8 cellular contexts compared by ENCODE assay signal in the genomic region with DNA sequence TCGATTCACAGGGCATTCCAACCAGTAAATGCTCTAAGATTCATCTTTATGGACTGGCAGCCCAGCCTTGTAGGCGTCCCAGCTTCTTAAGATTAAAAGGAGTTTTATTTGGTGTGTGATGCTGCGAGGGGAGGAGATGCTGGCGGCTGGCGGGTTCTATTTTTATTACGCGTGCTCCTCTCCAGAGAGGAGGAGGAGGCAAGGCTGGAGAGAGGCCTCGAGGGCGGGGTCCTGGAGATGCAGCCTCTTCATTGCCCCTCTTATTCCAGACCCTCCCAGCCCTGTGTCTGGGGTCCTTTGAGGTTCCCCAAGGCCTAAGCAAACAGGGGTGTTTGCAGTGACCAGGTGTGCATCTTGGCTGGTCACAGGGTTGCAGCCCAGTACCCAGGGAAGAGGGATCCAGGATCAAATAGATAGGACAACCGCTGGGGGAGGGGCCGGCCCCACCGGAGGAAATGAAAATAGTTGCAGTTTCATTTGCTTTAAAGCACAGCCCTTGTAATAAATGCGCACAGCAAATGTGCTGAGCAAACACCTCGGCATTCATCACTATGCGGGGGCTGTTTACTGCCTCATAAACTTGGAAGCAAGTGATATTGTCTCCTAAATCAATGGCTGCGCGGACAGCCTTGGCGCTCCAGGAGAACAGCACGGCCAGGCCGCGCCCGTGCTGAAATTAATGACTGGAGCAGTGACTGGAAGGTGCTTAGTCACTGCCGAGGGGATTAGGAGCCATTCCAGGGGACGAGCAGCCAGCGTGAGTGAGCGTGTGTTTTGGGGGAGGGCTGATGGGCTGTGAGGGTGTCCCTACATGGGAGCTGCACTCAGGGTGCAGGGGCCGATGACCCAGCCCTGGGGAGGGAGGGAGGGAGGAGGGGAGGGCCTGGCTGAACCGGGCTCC.
DNase-seq lines count a peak whose midpoint lies in the region; ATAC-seq lines count a peak whose summit lies in the region.

No MANE protein-coding gene starts in this region.

- intact Hi-C loops in posterior vena cava (cut with DNase I), result no loop called here

- ATAC-seq in esophagus mucosa, result peak; percentile 71
- ATAC-seq in GM18511 (IDR thresholded peaks at IDR 0.05; ENCODE audit: unreplicated experiment), result no peak
- ATAC-seq in HG03045 (IDR thresholded peaks at IDR 0.05; ENCODE audit: unreplicated experiment), result no peak
- ATAC-seq in GM19023 (IDR thresholded peaks at IDR 0.05; ENCODE audit: unreplicated experiment), result no peak

- DNase-seq in DMS 273 (lab: John Stamatoyannopoulos, UW; ENCODE audit: unreplicated experiment) (peak; percentile 48), DMS 273 treated with DMSO at 0.1 percent for 48 hours (lab: John Stamatoyannopoulos, UW) (no peak), NCI-H82 treated with DMSO at 0.1 percent for 48 hours (lab: John Stamatoyannopoulos, UW; ENCODE audit: unreplicated experiment) (peak; percentile 79), posterior vena cava (ENCODE audit: low spot score) (peak; percentile 94)
